ENCODE assay signal across 10 cellular contexts in the genomic region with DNA sequence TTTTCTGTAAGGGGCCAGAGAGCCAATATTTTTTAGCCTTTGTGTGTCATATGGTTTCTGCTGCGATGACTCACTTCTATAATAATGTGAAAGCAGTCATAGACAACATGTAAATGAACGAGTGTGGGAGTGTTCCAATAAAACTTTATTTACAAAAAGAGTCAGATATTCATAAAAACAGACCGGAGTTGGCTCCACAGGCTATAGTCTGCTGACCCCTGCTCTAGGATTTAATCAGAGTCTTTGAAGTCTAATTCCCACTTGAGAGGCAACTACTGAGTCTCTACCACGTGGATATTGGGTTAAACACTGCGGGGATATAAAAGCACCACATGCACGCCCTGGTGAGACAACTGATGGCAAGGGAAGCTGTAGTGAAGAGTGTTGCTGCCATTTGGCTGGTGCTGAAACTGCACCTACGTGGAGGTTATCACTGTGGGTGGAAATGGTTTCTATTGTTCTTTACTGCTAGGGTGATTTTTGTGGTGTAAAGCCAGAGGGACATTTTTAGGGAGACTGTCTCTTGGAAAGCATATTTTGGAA. TPM values are rescaled to one million over a fixed set of nuclear protein-coding genes. Genes with fewer than 3 reads are reported as not detected.
DNase-seq lines count a peak whose midpoint lies in the region; ATAC-seq and TF ChIP-seq lines count a peak whose summit lies in the region.
"Had no signal": no experiment of that assay in that cellular context is flagged by ENCODE, and none has a peak within 500 bp of the region (broad histone marks: within the 10 kb centered on the region; RNA-seq: fewer than 3 reads in every experiment).

No MANE protein-coding gene starts in this region.

- peaks cover 30 to 86% (median 61%) of the 10 kb centered on the region in 4 donors for H3K4me1 Mint-ChIP-seq in CD4-positive, CD25-positive, alpha-beta regulatory T cell

- peak; percentile 60 to 62 for ATAC-seq in CD4-positive, CD25-positive, alpha-beta regulatory T cell (ENCODE audit: low read depth in 2 of 2)
- ATAC-seq in GM19351 (IDR thresholded peaks at IDR 0.05; ENCODE audit: unreplicated experiment), result peak; percentile 58
- ATAC-seq in HG03196 (IDR thresholded peaks at IDR 0.05; ENCODE audit: unreplicated experiment), result no peak
- ATAC-seq in HG03342 (IDR thresholded peaks at IDR 0.05; ENCODE audit: unreplicated experiment), result no peak

- DNase-seq in CD4-positive, CD25-positive, alpha-beta regulatory T cell, result peak in 2 of 3 donors; percentile 66 to 74
- DNase-seq in dermis blood vessel endothelial cell (peak; percentile 32), retina (no peak), kidney glomerular epithelial cell (lab: John Stamatoyannopoulos, UW) (no peak)
- DNase-seq: GDM1, left lung had no signal

- no peaks in the 10 kb centered on the region for H3K27me3 ChIP-seq in CD4-positive, CD25-positive, alpha-beta regulatory T cell (ENCODE audit: control insufficient read depth, insufficient read depth, low read length)
- H3K27me3 ChIP-seq: left lung had no signal

- no peaks in the 10 kb centered on the region for H3K9me3 Mint-ChIP-seq in CD4-positive, CD25-positive, alpha-beta regulatory T cell

- no peaks in the 10 kb centered on the region for H3K36me3 Mint-ChIP-seq in CD4-positive, CD25-positive, alpha-beta regulatory T cell

- H3K4me3 Mint-ChIP-seq in CD4-positive, CD25-positive, alpha-beta regulatory T cell, result peak overlapping the region; percentile 51 to 82 (median 78)

- peak overlapping the region; percentile 91 to 95 (median 95) for H3K27ac Mint-ChIP-seq in CD4-positive, CD25-positive, alpha-beta regulatory T cell

- H3K27me3 Mint-ChIP-seq in CD4-positive, CD25-positive, alpha-beta regulatory T cell, result no peaks in the 10 kb centered on the region

- no peaks in the 10 kb centered on the region for H3K9me3 ChIP-seq in CD4-positive, CD25-positive, alpha-beta regulatory T cell (ENCODE audit: control insufficient read depth in 2 of 2, low read length in 2 of 2)
- H3K9me3 ChIP-seq: left lung had no signal

- H3K36me3 ChIP-seq in CD4-positive, CD25-positive, alpha-beta regulatory T cell (ENCODE audit: control insufficient read depth, insufficient read depth, low read length), result no peaks in the 10 kb centered on the region
- H3K36me3 ChIP-seq: left lung had no signal

- peak overlapping the region; percentile 34 for H3K4me3 ChIP-seq in CD4-positive, CD25-positive, alpha-beta regulatory T cell (ENCODE audit: low read depth, low read length)
- H3K4me3 ChIP-seq: left lung had no signal

- peaks cover 70% of the 10 kb centered on the region for H3K4me1 ChIP-seq in CD4-positive, CD25-positive, alpha-beta regulatory T cell (ENCODE audit: control insufficient read depth, insufficient read depth, low read length, poor library complexity, severe bottlenecking)

- peak; percentile 49; the same call in 1 of the 2 replicates for TF ChIP-seq POLR2A in Raji (IDR thresholded peaks at IDR 0.05; ENCODE audit: insufficient read depth, low read depth, low read length)

- peak overlapping the region; percentile 73 for H3K27ac ChIP-seq in CD4-positive, CD25-positive, alpha-beta regulatory T cell (ENCODE audit: insufficient read depth, low read length, poor library complexity, severe bottlenecking)
- H3K27ac ChIP-seq: left lung had no signal

RNA-seq across cellular contexts. Expression of gene NINJ2, which starts 3.6 kb away (rescaled TPM):
- 16.8 TPM for total RNA-seq in CD4-positive, CD25-positive, alpha-beta regulatory T cell
- 100 to 1,000 TPM; 106 to 170 (median 143) TPM for polyA plus RNA-seq in CD4-positive, CD25-positive, alpha-beta regulatory T cell
- 1.2 and 4.8 TPM in 2 replicates for total RNA-seq in dermis blood vessel endothelial cell

Comparison
In these comparisons a context has a peak if more than half of its experiments do, and no peak if none do; other contexts are left out.
1. ATAC-seq: peak in CD4-positive, CD25-positive, alpha-beta regulatory T cell (2 of 2) and GM19351 (single experiment); none in HG03196 (single experiment) and HG03342 (single experiment).
2. DNase-seq: peak in CD4-positive, CD25-positive, alpha-beta regulatory T cell (2 of 3) and dermis blood vessel endothelial cell (single experiment); none in retina (single experiment) and kidney glomerular epithelial cell (single experiment).